8 cellular contexts compared by ENCODE assay signal in genomic region chr10:31926765-31927596, GRCh38. TPM values are rescaled to one million over a fixed set of nuclear protein-coding genes. Genes with fewer than 3 reads are reported as not detected.
DNase-seq lines count a peak whose midpoint lies in the region; ATAC-seq and TF ChIP-seq lines count a peak whose summit lies in the region.

No MANE protein-coding gene starts in this region.

- CTCF ChIA-PET in IMR-90 (lab: Yijun Ruan, JAX): interaction anchor here (0.5 kb wide), 1 partner anchor 74 kb away, joined by 4 read pairs; no protein-coding TSS in a partner anchor
- CTCF ChIA-PET in MCF 10A (lab: Yijun Ruan, JAX): interaction anchor here (2.5 kb wide), 1 partner anchor 65 kb away, joined by 14 read pairs; no protein-coding TSS in a partner anchor

- peak overlapping the region; percentile 16 for H2AFZ ChIP-seq in IMR-90 (replicated peaks; ENCODE audit: low read length, poor library complexity)

- peak overlapping the region; percentile 80; the same call in 1 of the 2 replicates for H3K27ac ChIP-seq in C4-2B
- peak overlapping the region; percentile 32 for H3K27ac ChIP-seq in IMR-90 (ENCODE audit: insufficient read depth, low read length)
- peak overlapping the region; percentile 73 for H3K27ac ChIP-seq in mesodermal cell (ENCODE audit: low read depth, low read length, severe bottlenecking)

- H3K56ac ChIP-seq in IMR-90 (ENCODE audit: extremely low read depth, insufficient read depth, low read length): peak overlapping the region; percentile 72; the same call in 1 of the 2 replicates

- no peaks in the 10 kb centered on the region for H3K27me3 ChIP-seq in IMR-90 (ENCODE audit: control insufficient read depth, insufficient read depth, low read length)

- peak overlapping the region; percentile 59; the same call in 1 of the 2 replicates for H3K4ac ChIP-seq in IMR-90 (ENCODE audit: low read depth, low read length)

- H3K9me1 ChIP-seq in IMR-90 (ENCODE audit: insufficient read depth, low read length): peaks cover 2% of the 10 kb centered on the region; the same call in 1 of the 2 replicates

- no peak overlapping the region for H4K5ac ChIP-seq in IMR-90 (ENCODE audit: low read depth, low read length)

- ATAC-seq in IMR-90 (ENCODE audit: low read depth) (no peak), GM18870 (IDR thresholded peaks at IDR 0.05; ENCODE audit: unreplicated experiment) (no peak), omental fat pad (ENCODE audit: low FRiP score) (no peak)

- H3K4me2 ChIP-seq in IMR-90 (ENCODE audit: low read depth, low read length): peak overlapping the region; percentile 99

- H3K4me1 ChIP-seq in IMR-90 (ENCODE audit: control insufficient read depth, insufficient read depth, low read length): peaks cover 4% of the 10 kb centered on the region
- H3K4me1 ChIP-seq in mesodermal cell (ENCODE audit: control insufficient read depth, insufficient read depth, low read length, poor library complexity, severe bottlenecking): peaks cover 8% of the 10 kb centered on the region

- peaks cover 2% of the 10 kb centered on the region for H3K36me3 Mint-ChIP-seq in MCF 10A (ENCODE audit: insufficient read depth, unreplicated experiment)

- H3K27me3 Mint-ChIP-seq in MCF 10A (ENCODE audit: insufficient read depth, unreplicated experiment): no peaks in the 10 kb centered on the region

- H3K4me3 Mint-ChIP-seq in MCF 10A (ENCODE audit: unreplicated experiment): peak overlapping the region; percentile 89

- no peaks in the 10 kb centered on the region for H3K9me3 Mint-ChIP-seq in MCF 10A (ENCODE audit: unreplicated experiment)

- H3K14ac ChIP-seq in IMR-90 (replicated peaks; ENCODE audit: low read depth, low read length): peak overlapping the region; percentile 81

- H3K23ac ChIP-seq in IMR-90 (ENCODE audit: low read depth, low read length): peak overlapping the region; percentile 93

- dilution Hi-C loops in IMR-90 (cut with HindIII; ENCODE audit: low sequenced_read_pairs, unreplicated experiment): no loop called here

- H2AK5ac ChIP-seq in IMR-90 (ENCODE audit: low read depth, low read length): no peak overlapping the region; the same call in 1 of the 2 replicates

- H2BK20ac ChIP-seq in IMR-90 (ENCODE audit: low read depth, low read length): no peak overlapping the region

- H3K79me1 ChIP-seq in IMR-90 (ENCODE audit: low read depth in 1 of 2, low read length in 2 of 2): peaks cover 17 to 65% of the 10 kb centered on the region in 2 experiments; a peak in 3 of 4 replicates

- BruUV-seq in IMR-90 (replicated peaks; lab: Mats Ljungman, UMichigan): no TSS peak
- BruUV-seq in MCF 10A (replicated peaks; lab: Mats Ljungman, UMichigan): no TSS peak

- intact Hi-C loops in IMR-90 (cut with micrococcal nuclease) (loop anchor here (5.0 kb wide), 1 partner anchor 65 kb away; no protein-coding TSS in a partner anchor), MCF 10A (cut with micrococcal nuclease) (loop anchor here (2.0 kb wide), 1 partner anchor 64 kb away; no protein-coding TSS in a partner anchor)

- 16% methylated on average over 3 of the region's 22 CpGs; no CpG with 5 or more reads in 1 of the 2 experiments for WGBS in IMR-90 (ENCODE audit: extremely low coverage in 2 of 2, insufficient read length in 1 of 2), 2 experiments
- WGBS in mesodermal cell (ENCODE audit: insufficient coverage in 2 of 2), 2 experiments: 16 to 17% methylated on average over 12 to 13 of the region's 22 CpGs

- H2BK5ac ChIP-seq in IMR-90 (ENCODE audit: low read depth, low read length, poor library complexity, severe bottlenecking): peak overlapping the region; percentile 45

- no peak for TF ChIP-seq RAD21 in IMR-90 (IDR thresholded peaks at IDR 0.05; ENCODE audit: low read length)

- H2BK120ac ChIP-seq in IMR-90 (ENCODE audit: low read depth, low read length): no peak overlapping the region

- H4K20me1 ChIP-seq in IMR-90 (ENCODE audit: insufficient read depth, low read length): peaks cover 55% of the 10 kb centered on the region

- H4K8ac ChIP-seq in IMR-90 (ENCODE audit: low read depth in 2 of 2, low read length in 2 of 2): peak overlapping the region in 1 of 2 experiments; percentile 11; a peak in 1 of 4 replicates

- TF ChIP-seq CTCF in C4-2B (conservative IDR thresholded peaks at IDR 0.05): no peak
- TF ChIP-seq CTCF in IMR-90 (conservative IDR thresholded peaks at IDR 0.05; ENCODE audit: low read depth, low read length): no peak
- TF ChIP-seq CTCF in MCF 10A (IDR thresholded peaks at IDR 0.05; ENCODE audit: unreplicated experiment): no peak
- TF ChIP-seq CTCF in omental fat pad (IDR thresholded peaks at IDR 0.05): no peak

- peaks cover 32% of the 10 kb centered on the region for H3K4me1 Mint-ChIP-seq in MCF 10A (ENCODE audit: insufficient read depth, unreplicated experiment)

- POLR2A ChIA-PET in IMR-90 (lab: Charles Lee; ENCODE audit: unreplicated experiment) (interaction anchor here (0.6 kb wide), 1 partner anchor 9 kb away, joined by 4 read pairs; no protein-coding TSS in a partner anchor), MCF 10A (lab: Yijun Ruan, JAX) (interaction anchor here (0.6 to 3.2 kb wide), 24 partner anchors 7 to 1218 kb away, joined by 3 to 20 read pairs (median 3); no protein-coding TSS in a partner anchor)

- H3K4me3 ChIP-seq in IMR-90 (ENCODE audit: insufficient read depth, low read depth, low read length): peak overlapping the region; percentile 71
- H3K4me3 ChIP-seq in mesodermal cell (ENCODE audit: extremely low read depth, insufficient read depth, low read length, poor library complexity, severe bottlenecking): peak overlapping the region; percentile 84

- TF ChIP-seq POLR2A in IMR-90 (IDR thresholded peaks at IDR 0.05; ENCODE audit: low read depth, low read length): no peak

- H3K9me3 ChIP-seq in IMR-90 (ENCODE audit: control insufficient read depth, insufficient read depth, low read length) (no peaks in the 10 kb centered on the region), mesodermal cell (ENCODE audit: control insufficient read depth, low read length) (no peaks in the 10 kb centered on the region)

- H3K27ac Mint-ChIP-seq in MCF 10A (ENCODE audit: low read depth, unreplicated experiment): peak overlapping the region; percentile 81

- H3K18ac ChIP-seq in IMR-90 (ENCODE audit: low read depth, low read length): no peak overlapping the region

- H3K36me3 ChIP-seq in IMR-90 (ENCODE audit: control insufficient read depth, insufficient read depth, low read length) (no peaks in the 10 kb centered on the region), mesodermal cell (ENCODE audit: control insufficient read depth, insufficient read depth, low read length) (peaks cover 9% of the 10 kb centered on the region)

- in situ Hi-C loops in IMR-90 (cut with MboI; ENCODE audit: low sequenced_read_pairs): no loop called here

- H2AK9ac ChIP-seq in IMR-90 (replicated peaks; ENCODE audit: low read depth, low read length, poor library complexity): peak overlapping the region; percentile 31

- no peak for DNase-seq in IMR-90
- DNase-seq in MCF 10A (ENCODE audit: unreplicated experiment): no peak
- no peak for DNase-seq in DMS79 treated with DMSO at 0.1 percent for 48 hours (lab: John Stamatoyannopoulos, UW)
- DNase-seq in mucosa of gallbladder (ENCODE audit: low spot score): no peak
- DNase-seq in omental fat pad (ENCODE audit: low spot score): no peak

- no peak overlapping the region; the same call in 2 of the 3 replicates for H2BK15ac ChIP-seq in IMR-90 (ENCODE audit: low read depth, low read length)

- no peak overlapping the region for H4K91ac ChIP-seq in IMR-90 (ENCODE audit: insufficient read depth, low read depth, low read length)

- H3K9ac ChIP-seq in IMR-90 (ENCODE audit: low read depth, low read length): peak overlapping the region; percentile 89

TF ChIP-seq in IMR-90, 13 proteins besides CTCF, POLR2A, EP300 and RAD21:
- TF ChIP-seq MAFK (IDR thresholded peaks at IDR 0.05; ENCODE audit: low read depth, low read length) (no peak), RCOR1 (IDR thresholded peaks at IDR 0.05; ENCODE audit: insufficient replicate concordance, low read length) (no peak), FOS (IDR thresholded peaks at IDR 0.05; ENCODE audit: low read depth, low read length) (peak; percentile 46; the same call in 1 of the 2 replicates), USF2 (IDR thresholded peaks at IDR 0.05; ENCODE audit: low read depth, low read length) (no peak)

RNA-seq across cellular contexts. Expression of gene ARHGAP12, which starts 1.6 kb away (rescaled TPM):
- total RNA-seq in IMR-90 (2012; rRNA removed) (28.5 and 42.2 TPM in 2 replicates), MCF 10A (2022) (25.8 and 26.0 TPM in 2 replicates), mucosa of gallbladder (43.0 TPM), omental fat pad (10 to 100 TPM; 20.4 to 47.4 (median 33.1) TPM)
- 8.3 and 9.0 TPM in 2 replicates for polyA plus RNA-seq in IMR-90 (2012; rRNA removed)
- polyA plus RNA-seq in IMR-90 (2012; cell fraction: cytosol; rRNA removed): 1.2 and 3.0 TPM in 2 replicates
- polyA plus RNA-seq in IMR-90 (2012; cell fraction: nucleus; rRNA removed; ENCODE audit: low replicate concordance): 1.6 and 18.4 TPM in 2 replicates
- polyA plus RNA-seq in mesodermal cell (2013, experiment 1 of 2): 19.8 TPM
- polyA plus RNA-seq in mesodermal cell (2013, experiment 2 of 2): 23.1 TPM
